ENCODE assay signal across 15 cellular contexts in genomic region chr19:40216013-40216776, GRCh38. TPM values are rescaled to one million over a fixed set of nuclear protein-coding genes. Genes with fewer than 3 reads are reported as not detected.
DNase-seq lines count a peak whose midpoint lies in the region; ATAC-seq lines count a peak whose summit lies in the region.
"Had no signal": no experiment of that assay in that cellular context is flagged by ENCODE, and none has a peak within 500 bp of the region (broad histone marks: within the 10 kb centered on the region; RNA-seq: fewer than 3 reads in every experiment).

No MANE protein-coding gene starts in this region.

- H3K4me3 ChIP-seq in HUES48 (ENCODE audit: low read depth, low read length) (peak overlapping the region; percentile 49), iPS-18c (ENCODE audit: insufficient read depth, low read depth, low read length) (0 out of 2 replicates have a peak overlapping the region, but pooled peaks have one; percentile 34)
- H3K4me3 ChIP-seq: adrenal gland had no signal

- DNase-seq in DMS53 (lab: John Stamatoyannopoulos, UW) (peak; percentile 80), left cardiac atrium (no peak), NK-92 (lab: John Stamatoyannopoulos, UW; ENCODE audit: unreplicated experiment) (no peak)
- no peak for DNase-seq in activated T-helper 1 cell treated with anti-CD3 and anti-CD28 coated beads, Interleukin-12 subunit alpha, Interleukin-12 subunit beta, Interleukin-2, Interleukin-4 antibody, amounts not matched to agents 30 ng/mL and 10 ng/mL and 1 ng/mL, durations not matched to agents 14 hours and 24 hours and 36 hours (ENCODE audit: low spot score)
- no peak for DNase-seq in stimulated activated naive CD8-positive, alpha-beta T cell treated with anti-CD3 and anti-CD28 coated beads, Interleukin-15, amount 100 ng/mL, for 72 hours
- DNase-seq: activated T-cell treated with anti-CD3 and anti-CD28 coated beads, Interleukin-2, amount 50 U/mL, for 4 hours; adrenal gland; BE2C; DND-41; foreskin fibroblast; right cardiac atrium had no signal

- H3K36me3 Mint-ChIP-seq in activated T-helper 1 cell treated with anti-CD3 and anti-CD28 coated beads, Interleukin-12 subunit alpha, Interleukin-12 subunit beta, Interleukin-2, Interleukin-4 antibody, amounts not matched to agents 30 ng/mL and 10 ng/mL and 1 ng/mL, durations not matched to agents 14 hours and 24 hours and 36 hours (ENCODE audit: low read depth), result no peaks in the 10 kb centered on the region

- no peak overlapping the region for H3K9ac ChIP-seq in HUES48 (ENCODE audit: low read depth, low read length)

- H3K9me3 ChIP-seq in HUES48 (ENCODE audit: control insufficient read depth, insufficient read depth, low read length), result no peaks in the 10 kb centered on the region
- no peaks in the 10 kb centered on the region for H3K9me3 ChIP-seq in iPS-18c (ENCODE audit: control insufficient read depth, insufficient read depth, low read length)
- H3K9me3 ChIP-seq: adrenal gland, BE2C had no signal

- peaks cover 18% of the 10 kb centered on the region for H3K27me3 ChIP-seq in HUES48 (ENCODE audit: control insufficient read depth, insufficient read depth, low read length)

- H3K4me3 Mint-ChIP-seq in activated T-helper 1 cell treated with anti-CD3 and anti-CD28 coated beads, Interleukin-12 subunit alpha, Interleukin-12 subunit beta, Interleukin-2, Interleukin-4 antibody, amounts not matched to agents 30 ng/mL and 10 ng/mL and 1 ng/mL, durations not matched to agents 14 hours and 24 hours and 36 hours, result peak overlapping the region; percentile 30
- no peak overlapping the region for H3K4me3 Mint-ChIP-seq in stimulated activated naive CD8-positive, alpha-beta T cell treated with anti-CD3 and anti-CD28 coated beads, Interleukin-15, amount 100 ng/mL, for 72 hours
- H3K4me3 Mint-ChIP-seq: activated T-cell treated with anti-CD3 and anti-CD28 coated beads, Interleukin-2, amount 50 U/mL, for 4 hours; neural crest cell had no signal

- peaks cover 9% of the 10 kb centered on the region for H3K4me1 Mint-ChIP-seq in activated T-helper 1 cell treated with anti-CD3 and anti-CD28 coated beads, Interleukin-12 subunit alpha, Interleukin-12 subunit beta, Interleukin-2, Interleukin-4 antibody, amounts not matched to agents 30 ng/mL and 10 ng/mL and 1 ng/mL, durations not matched to agents 14 hours and 24 hours and 36 hours (ENCODE audit: low read depth)
- peaks cover 34% of the 10 kb centered on the region for H3K4me1 Mint-ChIP-seq in stimulated activated naive CD8-positive, alpha-beta T cell treated with anti-CD3 and anti-CD28 coated beads, Interleukin-15, amount 100 ng/mL, for 72 hours
- H3K4me1 Mint-ChIP-seq: neural crest cell had no signal

- ATAC-seq in left cardiac atrium, result no peak
- no peak for ATAC-seq in GM19035 (IDR thresholded peaks at IDR 0.05; ENCODE audit: unreplicated experiment)
- no peak for ATAC-seq in stimulated activated naive CD8-positive, alpha-beta T cell treated with anti-CD3 and anti-CD28 coated beads, Interleukin-15, amount 100 ng/mL, for 72 hours
- ATAC-seq: right cardiac atrium had no signal

- H3K4me1 ChIP-seq in HUES48 (ENCODE audit: control insufficient read depth, insufficient read depth, low read length), result peaks cover 5% of the 10 kb centered on the region; the same call in 1 of the 2 replicates

- intact Hi-C loops in activated T-helper 1 cell treated with anti-CD3 and anti-CD28 coated beads, Interleukin-12 subunit alpha, Interleukin-12 subunit beta, Interleukin-2, Interleukin-4 antibody, amounts not matched to agents 30 ng/mL and 10 ng/mL and 1 ng/mL, durations not matched to agents 14 hours and 24 hours and 36 hours (cut with micrococcal nuclease), result no loop called here
- intact Hi-C loops in left cardiac atrium (cut with DNase I), result loop anchor here in 1 of 2 donors (5.0 kb wide), 1 partner anchor 74 kb away; no protein-coding TSS in a partner anchor

- H3K27me3 Mint-ChIP-seq in activated T-helper 1 cell treated with anti-CD3 and anti-CD28 coated beads, Interleukin-12 subunit alpha, Interleukin-12 subunit beta, Interleukin-2, Interleukin-4 antibody, amounts not matched to agents 30 ng/mL and 10 ng/mL and 1 ng/mL, durations not matched to agents 14 hours and 24 hours and 36 hours (ENCODE audit: insufficient read depth), result peaks cover 30% of the 10 kb centered on the region
- peaks cover 51% of the 10 kb centered on the region for H3K27me3 Mint-ChIP-seq in stimulated activated naive CD8-positive, alpha-beta T cell treated with anti-CD3 and anti-CD28 coated beads, Interleukin-15, amount 100 ng/mL, for 72 hours

- H3K27ac ChIP-seq in HUES48 (ENCODE audit: low read depth, low read length), result no peak overlapping the region
- H3K27ac ChIP-seq: adrenal gland had no signal

- peaks cover 8% of the 10 kb centered on the region; the same call in 1 of the 2 replicates for H3K36me3 ChIP-seq in HUES48 (ENCODE audit: control insufficient read depth, insufficient read depth, low read length)
- H3K36me3 ChIP-seq: adrenal gland, BE2C had no signal

- H3K27ac Mint-ChIP-seq in activated T-helper 1 cell treated with anti-CD3 and anti-CD28 coated beads, Interleukin-12 subunit alpha, Interleukin-12 subunit beta, Interleukin-2, Interleukin-4 antibody, amounts not matched to agents 30 ng/mL and 10 ng/mL and 1 ng/mL, durations not matched to agents 14 hours and 24 hours and 36 hours, result peak overlapping the region; percentile 51
- H3K27ac Mint-ChIP-seq in stimulated activated naive CD8-positive, alpha-beta T cell treated with anti-CD3 and anti-CD28 coated beads, Interleukin-15, amount 100 ng/mL, for 72 hours, result peak overlapping the region in 1 of 2 donors; percentile 61

- H3K9me3 Mint-ChIP-seq in activated T-helper 1 cell treated with anti-CD3 and anti-CD28 coated beads, Interleukin-12 subunit alpha, Interleukin-12 subunit beta, Interleukin-2, Interleukin-4 antibody, amounts not matched to agents 30 ng/mL and 10 ng/mL and 1 ng/mL, durations not matched to agents 14 hours and 24 hours and 36 hours, result no peaks in the 10 kb centered on the region
- no peaks in the 10 kb centered on the region for H3K9me3 Mint-ChIP-seq in stimulated activated naive CD8-positive, alpha-beta T cell treated with anti-CD3 and anti-CD28 coated beads, Interleukin-15, amount 100 ng/mL, for 72 hours
- H3K9me3 Mint-ChIP-seq: activated T-cell treated with anti-CD3 and anti-CD28 coated beads, Interleukin-2, amount 50 U/mL, for 4 hours; neural crest cell had no signal

RNA-seq across cellular contexts. Expression of gene TTC9B, which starts 2.0 kb away (rescaled TPM):
- not detected in 2 replicates for total RNA-seq in activated T-helper 1 cell treated with anti-CD3 and anti-CD28 coated beads, Interleukin-12 subunit alpha, Interleukin-12 subunit beta, Interleukin-2, Interleukin-4 antibody, amounts not matched to agents 30 ng/mL and 10 ng/mL and 1 ng/mL, durations not matched to agents 14 hours and 24 hours and 36 hours
- total RNA-seq in left cardiac atrium, result not detected
- total RNA-seq: activated T-cell treated with anti-CD3 and anti-CD28 coated beads, Interleukin-2, amount 50 U/mL, for 4 hours; right cardiac atrium had no signal

RNA-seq across cellular contexts. Expression of gene CCNP, which starts 10.3 kb away (rescaled TPM):
- total RNA-seq in activated T-helper 1 cell treated with anti-CD3 and anti-CD28 coated beads, Interleukin-12 subunit alpha, Interleukin-12 subunit beta, Interleukin-2, Interleukin-4 antibody, amounts not matched to agents 30 ng/mL and 10 ng/mL and 1 ng/mL, durations not matched to agents 14 hours and 24 hours and 36 hours, result 0.12 TPM in 1 of 2 replicates, not detected in the other
- total RNA-seq in left cardiac atrium, result under 1 TPM; 0.15 to 0.31 TPM

RNA-seq across cellular contexts. Expression of gene MAP3K10, which starts 25.0 kb away (rescaled TPM):
- 13.8 and 19.8 TPM in 2 replicates for total RNA-seq in activated T-helper 1 cell treated with anti-CD3 and anti-CD28 coated beads, Interleukin-12 subunit alpha, Interleukin-12 subunit beta, Interleukin-2, Interleukin-4 antibody, amounts not matched to agents 30 ng/mL and 10 ng/mL and 1 ng/mL, durations not matched to agents 14 hours and 24 hours and 36 hours
- 10 to 100 TPM; 17.3 to 19.9 TPM for total RNA-seq in left cardiac atrium
